In the genomic region with DNA sequence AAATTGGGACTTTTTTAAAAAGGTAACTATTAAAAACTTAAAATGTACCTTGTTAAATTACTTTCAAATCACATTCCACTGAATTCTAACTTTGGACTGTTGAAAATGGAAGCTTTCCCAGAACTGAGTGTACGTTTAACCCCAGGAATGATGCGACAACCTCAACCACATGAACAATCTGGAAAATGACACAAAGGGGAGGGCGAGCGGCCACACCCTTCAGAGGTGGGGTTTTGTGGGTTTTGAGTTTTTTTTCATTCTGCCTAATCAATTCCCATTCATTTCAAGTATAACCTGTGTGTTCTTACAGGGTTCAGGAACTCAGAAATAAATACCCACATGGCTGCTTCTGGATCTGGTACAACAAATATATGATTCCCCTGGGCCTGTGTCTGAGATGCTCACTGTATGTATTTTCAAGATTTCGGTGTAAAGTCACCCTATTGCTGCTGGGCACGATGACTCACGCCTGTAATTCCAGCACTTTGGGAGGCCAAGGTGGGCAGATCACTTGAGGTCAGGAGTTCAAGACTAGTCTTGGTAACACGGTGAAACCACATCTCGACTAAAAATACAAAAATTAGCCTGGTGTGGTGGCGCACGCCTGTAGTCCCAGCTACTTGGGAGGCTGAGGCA, we compare ENCODE assay signal across 1 cellular context.
TF ChIP-seq lines count a peak whose summit lies in the region.

No MANE protein-coding gene starts in this region.

TF ChIP-seq in HepG2, 621 proteins besides CTCF, POLR2A, EP300 and RAD21 (continued from another document):
- TF ChIP-seq RERE (CRISPR knock-in tag; IDR thresholded peaks at IDR 0.05; ENCODE audit: low read depth) (no peak), ZNF652 (CRISPR knock-in tag; IDR thresholded peaks at IDR 0.05; ENCODE audit: borderline replicate concordance, low read depth) (0 out of 2 replicates have a peak, but pooled peaks have one; percentile 11), SP2 (CRISPR knock-in tag; IDR thresholded peaks at IDR 0.05) (peak; percentile 26; the same call in 1 of the 2 replicates), ZBTB38 (CRISPR knock-in tag; IDR thresholded peaks at IDR 0.05) (0 out of 2 replicates have a peak, but pooled peaks have one; percentile 21), ZMYM3 (CRISPR knock-in tag; IDR thresholded peaks at IDR 0.05) (0 out of 2 replicates have a peak, but pooled peaks have one; percentile 9), ZNF260 (CRISPR knock-in tag; IDR thresholded peaks at IDR 0.05; ENCODE audit: borderline replicate concordance, low read depth) (no peak), FOSL2 (CRISPR knock-in tag; IDR thresholded peaks at IDR 0.05) (peak; percentile 53; the same call in 1 of the 2 replicates)
